In genomic region chr19:53507523-53508442, GRCh38 we compare ENCODE assay signal across 1 cellular context.
TF ChIP-seq lines count a peak whose summit lies in the region.

No MANE protein-coding gene starts in this region.

TF ChIP-seq in HepG2, 621 proteins besides CTCF, POLR2A, EP300 and RAD21 (continued from another document and continues in another):
- TF ChIP-seq, protein P1, sequence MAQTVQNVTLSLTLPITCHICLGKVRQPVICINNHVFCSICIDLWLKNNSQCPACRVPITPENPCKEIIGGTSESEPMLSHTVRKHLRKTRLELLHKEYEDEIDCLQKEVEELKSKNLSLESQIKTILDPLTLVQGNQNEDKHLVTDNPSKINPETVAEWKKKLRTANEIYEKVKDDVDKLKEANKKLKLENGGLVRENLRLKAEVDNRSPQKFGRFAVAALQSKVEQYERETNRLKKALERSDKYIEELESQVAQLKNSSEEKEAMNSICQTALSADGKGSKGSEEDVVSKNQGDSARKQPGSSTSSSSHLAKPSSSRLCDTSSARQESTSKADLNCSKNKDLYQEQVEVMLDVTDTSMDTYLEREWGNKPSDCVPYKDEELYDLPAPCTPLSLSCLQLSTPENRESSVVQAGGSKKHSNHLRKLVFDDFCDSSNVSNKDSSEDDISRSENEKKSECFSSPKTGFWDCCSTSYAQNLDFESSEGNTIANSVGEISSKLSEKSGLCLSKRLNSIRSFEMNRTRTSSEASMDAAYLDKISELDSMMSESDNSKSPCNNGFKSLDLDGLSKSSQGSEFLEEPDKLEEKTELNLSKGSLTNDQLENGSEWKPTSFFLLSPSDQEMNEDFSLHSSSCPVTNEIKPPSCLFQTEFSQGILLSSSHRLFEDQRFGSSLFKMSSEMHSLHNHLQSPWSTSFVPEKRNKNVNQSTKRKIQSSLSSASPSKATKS (CRISPR knock-in tag; IDR thresholded peaks at IDR 0.05): no peak
- no peak for TF ChIP-seq ZNF562 (CRISPR knock-in tag; IDR thresholded peaks at IDR 0.05; ENCODE audit: borderline replicate concordance)
- TF ChIP-seq, protein P2, sequence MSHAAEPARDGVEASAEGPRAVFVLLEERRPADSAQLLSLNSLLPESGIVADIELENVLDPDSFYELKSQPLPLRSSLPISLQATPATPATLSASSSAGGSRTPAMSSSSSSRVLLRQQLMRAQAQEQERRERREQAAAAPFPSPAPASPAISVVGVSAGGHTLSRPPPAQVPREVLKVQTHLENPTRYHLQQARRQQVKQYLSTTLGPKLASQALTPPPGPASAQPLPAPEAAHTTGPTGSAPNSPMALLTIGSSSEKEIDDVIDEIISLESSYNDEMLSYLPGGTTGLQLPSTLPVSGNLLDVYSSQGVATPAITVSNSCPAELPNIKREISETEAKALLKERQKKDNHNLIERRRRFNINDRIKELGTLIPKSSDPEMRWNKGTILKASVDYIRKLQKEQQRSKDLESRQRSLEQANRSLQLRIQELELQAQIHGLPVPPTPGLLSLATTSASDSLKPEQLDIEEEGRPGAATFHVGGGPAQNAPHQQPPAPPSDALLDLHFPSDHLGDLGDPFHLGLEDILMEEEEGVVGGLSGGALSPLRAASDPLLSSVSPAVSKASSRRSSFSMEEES (CRISPR knock-in tag; IDR thresholded peaks at IDR 0.05): peak; percentile 92
- TF ChIP-seq, protein P3, sequence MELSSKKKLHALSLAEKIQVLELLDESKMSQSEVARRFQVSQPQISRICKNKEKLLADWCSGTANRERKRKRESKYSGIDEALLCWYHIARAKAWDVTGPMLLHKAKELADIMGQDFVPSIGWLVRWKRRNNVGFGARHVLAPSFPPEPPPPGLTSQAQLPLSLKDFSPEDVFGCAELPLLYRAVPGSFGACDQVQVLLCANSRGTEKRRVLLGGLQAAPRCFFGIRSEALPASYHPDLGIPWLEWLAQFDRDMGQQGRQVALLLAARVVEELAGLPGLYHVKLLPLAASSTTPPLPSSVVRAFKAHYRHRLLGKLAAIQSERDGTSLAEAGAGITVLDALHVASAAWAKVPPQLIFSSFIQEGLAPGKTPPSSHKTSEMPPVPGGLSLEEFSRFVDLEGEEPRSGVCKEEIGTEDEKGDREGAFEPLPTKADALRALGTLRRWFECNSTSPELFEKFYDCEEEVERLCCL (CRISPR knock-in tag; IDR thresholded peaks at IDR 0.05; ENCODE audit: borderline replicate concordance): no peak
- TF ChIP-seq MXD4 (CRISPR knock-in tag; IDR thresholded peaks at IDR 0.05): peak; percentile 75
- TF ChIP-seq NFE2 (CRISPR knock-in tag; IDR thresholded peaks at IDR 0.05): no peak
- TF ChIP-seq, protein P4, sequence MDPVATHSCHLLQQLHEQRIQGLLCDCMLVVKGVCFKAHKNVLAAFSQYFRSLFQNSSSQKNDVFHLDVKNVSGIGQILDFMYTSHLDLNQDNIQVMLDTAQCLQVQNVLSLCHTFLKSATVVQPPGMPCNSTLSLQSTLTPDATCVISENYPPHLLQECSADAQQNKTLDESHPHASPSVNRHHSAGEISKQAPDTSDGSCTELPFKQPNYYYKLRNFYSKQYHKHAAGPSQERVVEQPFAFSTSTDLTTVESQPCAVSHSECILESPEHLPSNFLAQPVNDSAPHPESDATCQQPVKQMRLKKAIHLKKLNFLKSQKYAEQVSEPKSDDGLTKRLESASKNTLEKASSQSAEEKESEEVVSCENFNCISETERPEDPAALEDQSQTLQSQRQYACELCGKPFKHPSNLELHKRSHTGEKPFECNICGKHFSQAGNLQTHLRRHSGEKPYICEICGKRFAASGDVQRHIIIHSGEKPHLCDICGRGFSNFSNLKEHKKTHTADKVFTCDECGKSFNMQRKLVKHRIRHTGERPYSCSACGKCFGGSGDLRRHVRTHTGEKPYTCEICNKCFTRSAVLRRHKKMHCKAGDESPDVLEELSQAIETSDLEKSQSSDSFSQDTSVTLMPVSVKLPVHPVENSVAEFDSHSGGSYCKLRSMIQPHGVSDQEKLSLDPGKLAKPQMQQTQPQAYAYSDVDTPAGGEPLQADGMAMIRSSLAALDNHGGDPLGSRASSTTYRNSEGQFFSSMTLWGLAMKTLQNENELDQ (CRISPR knock-in tag; IDR thresholded peaks at IDR 0.05; ENCODE audit: borderline replicate concordance): no peak
- TF ChIP-seq RFXANK (CRISPR knock-in tag; IDR thresholded peaks at IDR 0.05): peak; percentile 70; the same call in 1 of the 2 replicates
- TF ChIP-seq MAFF (IDR thresholded peaks at IDR 0.05; ENCODE audit: low read depth, low read length): no peak
- TF ChIP-seq, protein P5, sequence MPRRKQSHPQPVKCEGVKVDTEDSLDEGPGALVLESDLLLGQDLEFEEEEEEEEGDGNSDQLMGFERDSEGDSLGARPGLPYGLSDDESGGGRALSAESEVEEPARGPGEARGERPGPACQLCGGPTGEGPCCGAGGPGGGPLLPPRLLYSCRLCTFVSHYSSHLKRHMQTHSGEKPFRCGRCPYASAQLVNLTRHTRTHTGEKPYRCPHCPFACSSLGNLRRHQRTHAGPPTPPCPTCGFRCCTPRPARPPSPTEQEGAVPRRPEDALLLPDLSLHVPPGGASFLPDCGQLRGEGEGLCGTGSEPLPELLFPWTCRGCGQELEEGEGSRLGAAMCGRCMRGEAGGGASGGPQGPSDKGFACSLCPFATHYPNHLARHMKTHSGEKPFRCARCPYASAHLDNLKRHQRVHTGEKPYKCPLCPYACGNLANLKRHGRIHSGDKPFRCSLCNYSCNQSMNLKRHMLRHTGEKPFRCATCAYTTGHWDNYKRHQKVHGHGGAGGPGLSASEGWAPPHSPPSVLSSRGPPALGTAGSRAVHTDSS (CRISPR knock-in tag; conservative IDR thresholded peaks at IDR 0.05): no peak
- TF ChIP-seq, protein P6, sequence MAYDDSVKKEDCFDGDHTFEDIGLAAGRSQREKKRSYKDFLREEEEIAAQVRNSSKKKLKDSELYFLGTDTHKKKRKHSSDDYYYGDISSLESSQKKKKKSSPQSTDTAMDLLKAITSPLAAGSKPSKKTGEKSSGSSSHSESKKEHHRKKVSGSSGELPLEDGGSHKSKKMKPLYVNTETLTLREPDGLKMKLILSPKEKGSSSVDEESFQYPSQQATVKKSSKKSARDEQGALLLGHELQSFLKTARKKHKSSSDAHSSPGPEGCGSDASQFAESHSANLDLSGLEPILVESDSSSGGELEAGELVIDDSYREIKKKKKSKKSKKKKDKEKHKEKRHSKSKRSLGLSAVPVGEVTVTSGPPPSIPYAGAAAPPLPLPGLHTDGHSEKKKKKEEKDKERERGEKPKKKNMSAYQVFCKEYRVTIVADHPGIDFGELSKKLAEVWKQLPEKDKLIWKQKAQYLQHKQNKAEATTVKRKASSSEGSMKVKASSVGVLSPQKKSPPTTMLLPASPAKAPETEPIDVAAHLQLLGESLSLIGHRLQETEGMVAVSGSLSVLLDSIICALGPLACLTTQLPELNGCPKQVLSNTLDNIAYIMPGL (CRISPR knock-in tag; IDR thresholded peaks at IDR 0.05; ENCODE audit: borderline replicate concordance in 1 of 2, low read depth in 1 of 2): peak; percentile 21 to 44; a peak in 1 of 4 replicates
- no peak for TF ChIP-seq ZNF672 (CRISPR knock-in tag; IDR thresholded peaks at IDR 0.05)
- no peak for TF ChIP-seq KMT2B (CRISPR knock-in tag; IDR thresholded peaks at IDR 0.05)
- TF ChIP-seq ZNF644 (CRISPR knock-in tag; IDR thresholded peaks at IDR 0.05; ENCODE audit: low read depth): peak; percentile 89
- peak; percentile 87; the same call in 1 of the 2 replicates for TF ChIP-seq HOXA3 (CRISPR knock-in tag; IDR thresholded peaks at IDR 0.05)
- 0 out of 2 replicates have a peak, but pooled peaks have one; percentile 36 for TF ChIP-seq RFXAP (CRISPR knock-in tag; IDR thresholded peaks at IDR 0.05; ENCODE audit: borderline replicate concordance)
- TF ChIP-seq THAP9 (CRISPR knock-in tag; IDR thresholded peaks at IDR 0.05; ENCODE audit: borderline replicate concordance): no peak
- TF ChIP-seq RFX3 (CRISPR knock-in tag; IDR thresholded peaks at IDR 0.05): no peak
- peak; percentile 57 for TF ChIP-seq ERF (CRISPR knock-in tag; IDR thresholded peaks at IDR 0.05)
- TF ChIP-seq AHR (CRISPR knock-in tag; IDR thresholded peaks at IDR 0.05): peak; percentile 81
- peak; percentile 95 for TF ChIP-seq HNF4A (CRISPR knock-in tag; IDR thresholded peaks at IDR 0.05)
- no peak for TF ChIP-seq GMEB2 (CRISPR knock-in tag; IDR thresholded peaks at IDR 0.05; ENCODE audit: low read depth)
- no peak for TF ChIP-seq ZNF383 (CRISPR knock-in tag; IDR thresholded peaks at IDR 0.05; ENCODE audit: borderline replicate concordance)
- TF ChIP-seq ZXDC (CRISPR knock-in tag; IDR thresholded peaks at IDR 0.05): no peak
- TF ChIP-seq SNAPC4 (CRISPR knock-in tag; IDR thresholded peaks at IDR 0.05): no peak
- TF ChIP-seq JARID2 (CRISPR knock-in tag; IDR thresholded peaks at IDR 0.05; ENCODE audit: insufficient replicate concordance): no peak
- TF ChIP-seq DDIT3 (CRISPR knock-in tag; IDR thresholded peaks at IDR 0.05): no peak
- no peak for TF ChIP-seq ZBTB42 (CRISPR knock-in tag; IDR thresholded peaks at IDR 0.05)
